ENCODE assay signal across 18 cellular contexts in the genomic region with DNA sequence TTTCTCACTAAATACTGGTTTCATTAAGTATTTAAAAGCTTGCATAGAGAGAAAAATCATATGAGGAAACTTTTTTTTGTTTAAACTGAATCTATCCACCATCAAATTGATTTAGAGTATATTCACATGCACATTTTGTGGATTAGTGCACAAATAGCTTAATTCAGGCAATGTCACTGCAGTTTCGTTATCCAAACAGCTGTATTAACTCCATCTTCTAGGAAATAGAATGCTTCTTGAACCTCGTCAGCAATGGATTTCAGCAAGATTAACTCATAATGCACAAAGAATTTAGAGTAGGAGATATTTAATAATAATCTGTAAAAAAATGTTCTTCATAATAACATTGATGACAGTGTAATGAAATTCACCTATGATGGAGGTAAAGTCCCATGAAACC. TPM values are rescaled to one million over a fixed set of nuclear protein-coding genes. Genes with fewer than 3 reads are reported as not detected.
DNase-seq lines count a peak whose midpoint lies in the region; ATAC-seq and TF ChIP-seq lines count a peak whose summit lies in the region.
"Had no signal": no experiment of that assay in that cellular context is flagged by ENCODE, and none has a peak within 500 bp of the region (broad histone marks: within the 10 kb centered on the region; RNA-seq: fewer than 3 reads in every experiment).

No MANE protein-coding gene starts in this region.

- intact Hi-C loops in naive thymus-derived CD4-positive, alpha-beta T cell (cut with micrococcal nuclease), result no loop called here

- H3K4me3 Mint-ChIP-seq in T-helper 2 cell treated with Interferon-gamma antibody and Interleukin-4, amounts not matched to agents 5 μg/mL and 100 μg/mL, for 36 hours, result peak overlapping the region; percentile 77
- H3K4me3 Mint-ChIP-seq in activated naive CD8-positive, alpha-beta T cell treated with anti-CD3 and anti-CD28 coated beads, Interleukin-2, amount 50 U/mL, for 24 hours, result peak overlapping the region; percentile 77
- H3K4me3 Mint-ChIP-seq in naive thymus-derived CD4-positive, alpha-beta T cell, result peak overlapping the region in 7 of 10 donors; percentile 21 to 93 (median 80)

- H3K9me3 ChIP-seq in DND-41 (ENCODE audit: insufficient read depth, low read length, severe bottlenecking), result no peaks in the 10 kb centered on the region
- H3K9me3 ChIP-seq in naive thymus-derived CD4-positive, alpha-beta T cell (ENCODE audit: control insufficient read depth in 2 of 3, low read length in 3 of 3), result no peaks in the 10 kb centered on the region
- H3K9me3 ChIP-seq in MG63, result no peaks in the 10 kb centered on the region
- H3K9me3 ChIP-seq: neutrophil, thyroid gland had no signal

- ATAC-seq in DND-41 (ENCODE audit: insufficient read depth, low read depth), result no peak
- ATAC-seq in activated naive CD8-positive, alpha-beta T cell treated with anti-CD3 and anti-CD28 coated beads, Interleukin-2, amount 50 U/mL, for 24 hours, result no peak
- no peak for ATAC-seq in naive thymus-derived CD4-positive, alpha-beta T cell
- ATAC-seq in GM21723 (IDR thresholded peaks at IDR 0.05; ENCODE audit: unreplicated experiment), result no peak

- peaks cover 8% of the 10 kb centered on the region for H3K79me2 ChIP-seq in DND-41 (ENCODE audit: insufficient read depth, low read length)

- no peaks in the 10 kb centered on the region for H4K20me1 ChIP-seq in DND-41 (ENCODE audit: insufficient read depth, low read length)

- no peak overlapping the region for H3K27ac Mint-ChIP-seq in T-helper 2 cell treated with Interferon-gamma antibody and Interleukin-4, amounts not matched to agents 5 μg/mL and 100 μg/mL, for 36 hours
- H3K27ac Mint-ChIP-seq in activated naive CD8-positive, alpha-beta T cell treated with anti-CD3 and anti-CD28 coated beads, Interleukin-2, amount 50 U/mL, for 24 hours, result no peak overlapping the region
- peak overlapping the region in 3 of 9 donors; percentile 26 to 89 (median 84) for H3K27ac Mint-ChIP-seq in naive thymus-derived CD4-positive, alpha-beta T cell

- peaks cover 20% of the 10 kb centered on the region for H3K4me1 ChIP-seq in DND-41 (ENCODE audit: insufficient read depth, low read length)
- H3K4me1 ChIP-seq in naive thymus-derived CD4-positive, alpha-beta T cell (ENCODE audit: control insufficient read depth in 2 of 2, insufficient read depth in 2 of 2, low read length in 2 of 2), result no peaks in the 10 kb centered on the region
- H3K4me1 ChIP-seq: thyroid gland had no signal

- TF ChIP-seq CTCF in DND-41 (IDR thresholded peaks at IDR 0.05; ENCODE audit: borderline replicate concordance, extremely low read depth, low read length, poor library complexity, severe bottlenecking), result no peak

- H3K4me3 ChIP-seq in DND-41 (ENCODE audit: low read depth in 1 of 2, low read length in 2 of 2), result no peak overlapping the region
- no peak overlapping the region for H3K4me3 ChIP-seq in naive thymus-derived CD4-positive, alpha-beta T cell (ENCODE audit: low read length)
- no peak overlapping the region for H3K4me3 ChIP-seq in MG63
- H3K4me3 ChIP-seq: thyroid gland had no signal

- H3K36me3 Mint-ChIP-seq in T-helper 2 cell treated with Interferon-gamma antibody and Interleukin-4, amounts not matched to agents 5 μg/mL and 100 μg/mL, for 36 hours (ENCODE audit: low read depth), result no peaks in the 10 kb centered on the region
- H3K36me3 Mint-ChIP-seq in activated naive CD8-positive, alpha-beta T cell treated with anti-CD3 and anti-CD28 coated beads, Interleukin-2, amount 50 U/mL, for 24 hours (ENCODE audit: low read depth), result no peaks in the 10 kb centered on the region
- peaks cover 0 to 13% (median 3%) of the 10 kb centered on the region in 5 donors for H3K36me3 Mint-ChIP-seq in naive thymus-derived CD4-positive, alpha-beta T cell

- H2AFZ ChIP-seq in DND-41 (ENCODE audit: low read depth, low read length), result peak overlapping the region; percentile 62

- H3K4me1 Mint-ChIP-seq in T-helper 2 cell treated with Interferon-gamma antibody and Interleukin-4, amounts not matched to agents 5 μg/mL and 100 μg/mL, for 36 hours (ENCODE audit: low read depth), result peaks cover 9% of the 10 kb centered on the region
- H3K4me1 Mint-ChIP-seq in activated naive CD8-positive, alpha-beta T cell treated with anti-CD3 and anti-CD28 coated beads, Interleukin-2, amount 50 U/mL, for 24 hours, result peaks cover 10% of the 10 kb centered on the region
- peaks cover 0 to 14% (median 6%) of the 10 kb centered on the region in 7 donors for H3K4me1 Mint-ChIP-seq in naive thymus-derived CD4-positive, alpha-beta T cell

- H3K27me3 Mint-ChIP-seq in T-helper 2 cell treated with Interferon-gamma antibody and Interleukin-4, amounts not matched to agents 5 μg/mL and 100 μg/mL, for 36 hours (ENCODE audit: low read depth), result peaks cover 2% of the 10 kb centered on the region
- no peaks in the 10 kb centered on the region for H3K27me3 Mint-ChIP-seq in activated naive CD8-positive, alpha-beta T cell treated with anti-CD3 and anti-CD28 coated beads, Interleukin-2, amount 50 U/mL, for 24 hours
- peaks cover 0 to 3% (median 0%) of the 10 kb centered on the region in 5 donors for H3K27me3 Mint-ChIP-seq in naive thymus-derived CD4-positive, alpha-beta T cell
- H3K27me3 Mint-ChIP-seq: stimulated activated naive B cell treated with anti-CD40 and anti-IgM and Interleukin-4, amounts not matched to agents 10 μg/mL and 1 μg/mL and 100 μg/mL, for 72 hours had no signal

- POLR2A ChIA-PET in naive thymus-derived CD4-positive, alpha-beta T cell (lab: Charles Lee), result no interaction called here

- no peaks in the 10 kb centered on the region for H3K27me3 ChIP-seq in DND-41 (ENCODE audit: insufficient read depth, low read length, poor library complexity)
- H3K27me3 ChIP-seq in naive thymus-derived CD4-positive, alpha-beta T cell (ENCODE audit: control insufficient read depth in 2 of 2, insufficient read depth in 2 of 2, low read length in 2 of 2), result no peaks in the 10 kb centered on the region
- H3K27me3 ChIP-seq in MG63, result no peaks in the 10 kb centered on the region
- H3K27me3 ChIP-seq: neutrophil, thyroid gland had no signal

- CTCF ChIA-PET in naive thymus-derived CD4-positive, alpha-beta T cell (lab: Charles Lee), result interaction anchor here (0.6 kb wide), 1 partner anchor 385 kb away, joined by 3 read pairs; no protein-coding TSS in a partner anchor

- no peak for DNase-seq in T-helper 2 cell treated with Interferon-gamma antibody and Interleukin-4, amounts not matched to agents 5 μg/mL and 100 μg/mL, for 36 hours (ENCODE audit: low spot score)
- DNase-seq in T-helper 2 cell (no peak), DND-41 (no peak), activated gamma-delta T cell treated with Interleukin-2 at 50 U/mL for 16 hours (no peak), MG63 (no peak)
- DNase-seq in activated naive CD8-positive, alpha-beta T cell treated with anti-CD3 and anti-CD28 coated beads, Interleukin-2, amount 50 U/mL, for 24 hours, result no peak
- DNase-seq in naive thymus-derived CD4-positive, alpha-beta T cell, result no peak
- DNase-seq: activated gamma-delta T cell; DMS79; midbrain; NCI-H146; NCI-H226; stimulated activated naive B cell treated with anti-CD40 and anti-IgM and Interleukin-4, amounts not matched to agents 10 μg/mL and 1 μg/mL and 100 μg/mL, for 72 hours; thyroid gland; WERI-Rb-1 had no signal

- H3K4me2 ChIP-seq in DND-41 (ENCODE audit: insufficient read depth, low read length), result peak overlapping the region; percentile 97; the same call in 1 of the 2 replicates

- H3K9me3 Mint-ChIP-seq in T-helper 2 cell treated with Interferon-gamma antibody and Interleukin-4, amounts not matched to agents 5 μg/mL and 100 μg/mL, for 36 hours, result no peaks in the 10 kb centered on the region
- H3K9me3 Mint-ChIP-seq in activated naive CD8-positive, alpha-beta T cell treated with anti-CD3 and anti-CD28 coated beads, Interleukin-2, amount 50 U/mL, for 24 hours, result no peaks in the 10 kb centered on the region
- H3K9me3 Mint-ChIP-seq in naive thymus-derived CD4-positive, alpha-beta T cell, result no peaks in the 10 kb centered on the region
- H3K9me3 Mint-ChIP-seq: stimulated activated naive B cell treated with anti-CD40 and anti-IgM and Interleukin-4, amounts not matched to agents 10 μg/mL and 1 μg/mL and 100 μg/mL, for 72 hours had no signal

- H3K36me3 ChIP-seq in DND-41 (ENCODE audit: insufficient read depth, low read length) (peaks cover 5% of the 10 kb centered on the region; the same call in 1 of the 2 replicates), MG63 (peaks cover 39% of the 10 kb centered on the region)
- H3K36me3 ChIP-seq in naive thymus-derived CD4-positive, alpha-beta T cell (ENCODE audit: control insufficient read depth in 2 of 3, insufficient read depth in 3 of 3, low read length in 3 of 3), result no peaks in the 10 kb centered on the region
- H3K36me3 ChIP-seq: neutrophil, WERI-Rb-1 had no signal

- H3K9ac ChIP-seq in DND-41 (ENCODE audit: low read depth, low read length), result peak overlapping the region; percentile 55

- H3K27ac ChIP-seq in DND-41 (ENCODE audit: low read length), result no peak overlapping the region
- H3K27ac ChIP-seq in naive thymus-derived CD4-positive, alpha-beta T cell (ENCODE audit: low read depth, low read length), result no peak overlapping the region
- H3K27ac ChIP-seq: C4-2B, neutrophil, thyroid gland, WERI-Rb-1 had no signal

RNA-seq across cellular contexts. Expression of gene NEXN, which starts 37.5 kb away (rescaled TPM):
- 1 to 10 TPM in 2 of 5 experiments, under 1 TPM in 3; 0.48 to 2.6 (median 0.78) TPM for total RNA-seq in naive thymus-derived CD4-positive, alpha-beta T cell
- polyA plus RNA-seq in naive thymus-derived CD4-positive, alpha-beta T cell, result 1 to 10 TPM in 1 of 2 donors, under 1 TPM in 1; 0.33 to 1.4 TPM
- total RNA-seq in MG63 (2014; rRNA removed; shearing (Covaris generic); ENCODE audit: low replicate concordance), result 2.4 and 3.3 TPM in 2 replicates

RNA-seq across cellular contexts. Expression of gene FUBP1, which starts 52.9 kb away (rescaled TPM):
- total RNA-seq in naive thymus-derived CD4-positive, alpha-beta T cell, result 100 to 1,000 TPM; 182 to 253 (median 224) TPM
- polyA plus RNA-seq in naive thymus-derived CD4-positive, alpha-beta T cell, result 10 to 100 TPM; 58.0 to 61.8 TPM
- 183 and 225 TPM in 2 replicates for total RNA-seq in MG63 (2014; rRNA removed; shearing (Covaris generic); ENCODE audit: low replicate concordance)
